In genomic region chr10:62195675-62195926, GRCh38 we compare ENCODE assay signal across 1 cellular context.
TF ChIP-seq lines count a peak whose summit lies in the region.

No MANE protein-coding gene starts in this region.

TF ChIP-seq in GM23338, 12 proteins besides CTCF, POLR2A, EP300 and RAD21 (continued from another document):
- TF ChIP-seq ZNF462 (CRISPR knock-in tag; IDR thresholded peaks at IDR 0.05) (no peak), JUNB (IDR thresholded peaks at IDR 0.05; ENCODE audit: unreplicated experiment) (no peak), ETS1 (IDR thresholded peaks at IDR 0.05) (no peak), EZH2phosphoT487 (IDR thresholded peaks at IDR 0.05; ENCODE audit: unreplicated experiment) (no peak), EZH2 (IDR thresholded peaks at IDR 0.05; ENCODE audit: low read depth, unreplicated experiment) (no peak), STAT1 (IDR thresholded peaks at IDR 0.05; ENCODE audit: unreplicated experiment) (no peak)
TF ChIP-seq in GM23338: peak in this region for 0.
